In genomic region chr3:50153782-50154475, GRCh38 we compare ENCODE assay signal across 1 cellular context.
A peak's percentile ranks its signal among the peaks of the same experiment; 100 is the strongest.
TF ChIP-seq lines count a peak whose summit lies in the region.

No MANE protein-coding gene starts in this region.

TF ChIP-seq in HEK293, 187 proteins besides CTCF, POLR2A, EP300 and RAD21 (continued from another document):
- no peak for TF ChIP-seq HIC1 (tag by site-specific recombination; IDR thresholded peaks at IDR 0.05)
- TF ChIP-seq ZNF558 (tag by site-specific recombination; IDR thresholded peaks at IDR 0.05): no peak
- TF ChIP-seq KLF8 (tag by site-specific recombination; IDR thresholded peaks at IDR 0.05): no peak
- no peak for TF ChIP-seq ZNF777 (tag by site-specific recombination; IDR thresholded peaks at IDR 0.05; ENCODE audit: borderline replicate concordance)
- no peak for TF ChIP-seq KLF10 (tag by site-specific recombination; IDR thresholded peaks at IDR 0.05)
- no peak for TF ChIP-seq ZNF626 (tag by site-specific recombination; IDR thresholded peaks at IDR 0.05)
- TF ChIP-seq ZBTB17 (tag by site-specific recombination; IDR thresholded peaks at IDR 0.05): no peak
- no peak for TF ChIP-seq ZNF560 (tag by site-specific recombination; IDR thresholded peaks at IDR 0.05; ENCODE audit: borderline replicate concordance)
- no peak for TF ChIP-seq WT1 (tag by site-specific recombination; IDR thresholded peaks at IDR 0.05)
- TF ChIP-seq PRDM1 (tag by site-specific recombination; IDR thresholded peaks at IDR 0.05): peak; percentile 94
- TF ChIP-seq ZNF521 (tag by site-specific recombination; IDR thresholded peaks at IDR 0.05): 0 out of 2 replicates have a peak, but pooled peaks have one; percentile 71
- TF ChIP-seq ZNF768 (tag by site-specific recombination; IDR thresholded peaks at IDR 0.05): no peak
- TF ChIP-seq ZSCAN18 (tag by site-specific recombination; IDR thresholded peaks at IDR 0.05): no peak
- peak; percentile 57; the same call in 1 of the 2 replicates for TF ChIP-seq EGR2 (tag by site-specific recombination; IDR thresholded peaks at IDR 0.05; ENCODE audit: low read depth)
- no peak for TF ChIP-seq ZNF354C (tag by site-specific recombination; IDR thresholded peaks at IDR 0.05; ENCODE audit: borderline replicate concordance, low read depth)
- no peak for TF ChIP-seq ZNF670 (tag by site-specific recombination; IDR thresholded peaks at IDR 0.05; ENCODE audit: low read depth)
- no peak for TF ChIP-seq OVOL3 (tag by site-specific recombination; IDR thresholded peaks at IDR 0.05)
- TF ChIP-seq ZNF48 (tag by site-specific recombination; IDR thresholded peaks at IDR 0.05): no peak
- TF ChIP-seq ZFHX2 (tag by site-specific recombination; conservative IDR thresholded peaks at IDR 0.05): peak; percentile 41; the same call in 1 of the 2 replicates
- 0 out of 2 replicates have a peak, but pooled peaks have one; percentile 15 for TF ChIP-seq ZNF114 (tag by site-specific recombination; IDR thresholded peaks at IDR 0.05)
- TF ChIP-seq ZNF341 (tag by site-specific recombination; IDR thresholded peaks at IDR 0.05; ENCODE audit: low read depth): no peak
- no peak for TF ChIP-seq ELK4 (IDR thresholded peaks at IDR 0.05; ENCODE audit: borderline replicate concordance, low read depth, low read length)
- no peak for TF ChIP-seq ZNF19 (tag by site-specific recombination; IDR thresholded peaks at IDR 0.05; ENCODE audit: low read depth)
- no peak for TF ChIP-seq OSR2 (tag by site-specific recombination; IDR thresholded peaks at IDR 0.05)
- peak; percentile 54 for TF ChIP-seq ZNF398 (tag by site-specific recombination; IDR thresholded peaks at IDR 0.05)
- no peak for TF ChIP-seq ZNF2 (tag by site-specific recombination; IDR thresholded peaks at IDR 0.05)
- TF ChIP-seq ZFP3 (tag by site-specific recombination; IDR thresholded peaks at IDR 0.05; ENCODE audit: low read depth): no peak
- no peak for TF ChIP-seq ZNF24 (tag by site-specific recombination; IDR thresholded peaks at IDR 0.05)
- no peak for TF ChIP-seq ZNF175 (tag by site-specific recombination; IDR thresholded peaks at IDR 0.05)
- TF ChIP-seq HOXD13 (CRISPR knock-in tag; IDR thresholded peaks at IDR 0.05; ENCODE audit: borderline replicate concordance): no peak
- TF ChIP-seq ZNF202 (tag by site-specific recombination; IDR thresholded peaks at IDR 0.05; ENCODE audit: borderline replicate concordance): no peak
- TF ChIP-seq ZNF350 (tag by site-specific recombination; IDR thresholded peaks at IDR 0.05): no peak
- no peak for TF ChIP-seq ZBTB49 (tag by site-specific recombination; IDR thresholded peaks at IDR 0.05; ENCODE audit: low read depth)
- TF ChIP-seq ZNF214 (tag by site-specific recombination; IDR thresholded peaks at IDR 0.05; ENCODE audit: borderline replicate concordance): no peak
- no peak for TF ChIP-seq ZIC2 (tag by site-specific recombination; IDR thresholded peaks at IDR 0.05)
- TF ChIP-seq ZNF366 (tag by site-specific recombination; conservative IDR thresholded peaks at IDR 0.05): peak; percentile 90
- TF ChIP-seq ZBTB10 (tag by site-specific recombination; IDR thresholded peaks at IDR 0.05): no peak
- no peak for TF ChIP-seq ZNF544 (tag by site-specific recombination; IDR thresholded peaks at IDR 0.05)
- TF ChIP-seq ZNF549 (tag by site-specific recombination; IDR thresholded peaks at IDR 0.05): no peak
- no peak for TF ChIP-seq HOXC10 (CRISPR knock-in tag; IDR thresholded peaks at IDR 0.05)
- TF ChIP-seq ZNF146 (tag by site-specific recombination; IDR thresholded peaks at IDR 0.05): no peak
- TF ChIP-seq BCL11A (tag by site-specific recombination; IDR thresholded peaks at IDR 0.05; ENCODE audit: low read depth): no peak
- no peak for TF ChIP-seq ZNF23 (tag by site-specific recombination; IDR thresholded peaks at IDR 0.05; ENCODE audit: borderline replicate concordance)
TF ChIP-seq in HEK293: peak in this region for 9.
